In the genomic region with DNA sequence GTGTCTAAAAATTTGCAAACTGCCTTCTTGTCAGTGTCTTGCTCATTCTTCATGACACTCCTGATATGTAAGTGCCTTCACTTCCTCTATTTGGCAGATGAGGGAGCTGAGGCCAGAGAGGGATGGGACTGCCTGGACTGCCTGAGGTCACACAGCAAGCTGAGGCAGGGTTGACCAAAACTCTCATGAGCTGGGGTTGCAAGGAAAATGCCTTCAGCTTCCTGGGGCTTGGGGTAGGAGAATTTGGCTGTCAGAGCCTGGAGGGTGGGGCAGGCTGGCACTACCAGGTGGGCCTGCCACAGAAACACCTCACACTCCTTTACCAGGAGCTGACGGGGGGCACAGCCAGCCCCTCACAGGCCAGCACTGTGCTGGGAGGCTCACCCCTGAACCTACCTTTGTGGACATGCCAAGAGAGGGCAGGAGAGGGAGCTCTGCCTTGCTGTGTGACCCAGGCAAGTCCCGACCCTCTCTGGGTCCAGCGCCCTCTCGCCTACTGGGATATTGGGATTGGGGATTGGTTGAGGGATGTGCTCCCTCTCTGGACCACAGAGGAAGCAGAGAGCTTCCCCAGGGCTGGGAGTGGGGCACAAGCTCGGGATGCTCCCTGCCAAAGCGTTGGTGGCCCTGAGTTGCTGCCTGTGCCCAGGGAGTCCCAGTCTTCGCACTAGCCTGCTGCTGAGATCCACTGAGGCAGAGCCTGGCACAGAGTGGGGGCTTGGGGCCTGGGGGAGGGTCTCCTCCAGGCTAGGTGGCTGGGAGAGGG, we compare ENCODE assay signal across 1 cellular context.
A peak's percentile ranks its signal among the peaks of the same experiment; 100 is the strongest.
TF ChIP-seq lines count a peak whose summit lies in the region.

No MANE protein-coding gene starts in this region.

TF ChIP-seq in H1, 55 proteins besides CTCF, POLR2A, EP300 and RAD21:
- peak; percentile 70; the same call in 1 of the 2 replicates for TF ChIP-seq RBBP5 (IDR thresholded peaks at IDR 0.05; ENCODE audit: borderline replicate concordance, low read depth, low read length)
- TF ChIP-seq BCL11A (IDR thresholded peaks at IDR 0.05; ENCODE audit: low read depth in 2 of 2, low read length in 2 of 2): no peak
